ENCODE assay signal across 26 cellular contexts in genomic region chr18:21452381-21452780, GRCh38.
A peak's percentile ranks its signal among the peaks of the same experiment; 100 is the strongest.
DNase-seq lines count a peak whose midpoint lies in the region; ATAC-seq and TF ChIP-seq lines count a peak whose summit lies in the region.
"Had no signal": no experiment of that assay in that cellular context is flagged by ENCODE, and none has a peak within 500 bp of the region (broad histone marks: within the 10 kb centered on the region; RNA-seq: fewer than 3 reads in every experiment).

No MANE protein-coding gene starts in this region.

- H3K4me2 ChIP-seq in Loucy (ENCODE audit: low read depth, low read length, poor library complexity, severe bottlenecking) (peak overlapping the region; percentile 25), smooth muscle cell (peak overlapping the region; percentile 64)
- H3K4me2 ChIP-seq: BLaER1, SK-N-SH had no signal

- H2AFZ ChIP-seq in Loucy (ENCODE audit: low read length) (no peak overlapping the region), smooth muscle cell (ENCODE audit: low read depth) (peak overlapping the region; percentile 28)

- H3K9me3 ChIP-seq in Loucy (ENCODE audit: insufficient read depth, low read depth, low read length) (no peaks in the 10 kb centered on the region), smooth muscle cell (replicated peaks; ENCODE audit: low read depth) (no peaks in the 10 kb centered on the region), colonic mucosa (no peaks in the 10 kb centered on the region)
- H3K9me3 ChIP-seq: BLaER1, SK-N-SH, thyroid gland had no signal

- H3K79me2 ChIP-seq in Loucy (ENCODE audit: insufficient read depth, low read length) (no peaks in the 10 kb centered on the region), smooth muscle cell (ENCODE audit: low read depth) (no peaks in the 10 kb centered on the region)

- H3F3A ChIP-seq in Loucy (ENCODE audit: low read depth) (no peaks in the 10 kb centered on the region), smooth muscle cell (ENCODE audit: low read depth) (peaks cover 22% of the 10 kb centered on the region)

- peaks cover 32% of the 10 kb centered on the region for H3K4me1 ChIP-seq in Loucy (ENCODE audit: insufficient read depth, low read length, poor library complexity, severe bottlenecking)
- H3K4me1 ChIP-seq in smooth muscle cell (ENCODE audit: low read depth), result peaks cover 21% of the 10 kb centered on the region
- H3K4me1 ChIP-seq in colonic mucosa, result no peaks in the 10 kb centered on the region
- H3K4me1 ChIP-seq: BLaER1, thyroid gland had no signal

- DNase-seq in astrocyte of the spinal cord (ENCODE audit: low read depth, low spot score) (peak; percentile 4), islet precursor cell (peak; percentile 95), smooth muscle cell (lab: John Stamatoyannopoulos, UW; ENCODE audit: unreplicated experiment) (no peak), NCI-H526 (lab: John Stamatoyannopoulos, UW) (no peak), colonic mucosa (no peak)
- DNase-seq: activated CD8-positive, alpha-beta memory T cell treated with anti-CD3 and anti-CD28 coated beads for 24 hours; activated gamma-delta T cell; activated T-cell treated with anti-CD3 and anti-CD28 coated beads, Interleukin-2, amount 50 U/mL, for 1 hour; brain microvascular endothelial cell; DMS53; effector memory CD4-positive, alpha-beta T cell; GDM1; left ventricle myocardium superior; midbrain; naive thymus-derived CD4-positive, alpha-beta T cell; NCI-H1436; NCI-H2081 treated with DMSO at 0.1 percent for 48 hours; NCI-H345; SK-N-SH; T-helper 17 cell; thyroid gland had no signal

- no peak for ATAC-seq in HG03025 (IDR thresholded peaks at IDR 0.05; ENCODE audit: low FRiP score, unreplicated experiment)
- ATAC-seq: esophagus mucosa; left ventricle myocardium superior; naive thymus-derived CD4-positive, alpha-beta T cell; T-helper 17 cell had no signal

- in situ Hi-C loops in astrocyte of the spinal cord (cut with HindIII; ENCODE audit: low sequenced_read_pairs), result no loop called here

- H4K20me1 ChIP-seq in Loucy (ENCODE audit: insufficient read depth, low read length, poor library complexity, severe bottlenecking) (no peaks in the 10 kb centered on the region), smooth muscle cell (ENCODE audit: low read depth) (no peaks in the 10 kb centered on the region)
- H4K20me1 ChIP-seq: BLaER1 had no signal

- H3K9ac ChIP-seq in Loucy (ENCODE audit: low read depth, low read length, poor library complexity, severe bottlenecking) (no peak overlapping the region), smooth muscle cell (ENCODE audit: low read depth) (peak overlapping the region; percentile 18), colonic mucosa (ENCODE audit: low read depth in 2 of 2, low read length in 2 of 2) (no peak overlapping the region)
- H3K9ac ChIP-seq: BLaER1, SK-N-SH had no signal

- H3K36me3 ChIP-seq in Loucy (ENCODE audit: insufficient read depth, low read length) (no peaks in the 10 kb centered on the region), smooth muscle cell (ENCODE audit: low read depth) (no peaks in the 10 kb centered on the region), colonic mucosa (no peaks in the 10 kb centered on the region)
- H3K36me3 ChIP-seq: BLaER1, brain microvascular endothelial cell had no signal

- H3K9me2 ChIP-seq in Loucy (replicated peaks; ENCODE audit: low read depth, low read length), result no peaks in the 10 kb centered on the region
- H3K9me2 ChIP-seq: SK-N-SH had no signal

- H3K27me3 ChIP-seq in Loucy (ENCODE audit: insufficient read depth, low read length, poor library complexity, severe bottlenecking) (no peaks in the 10 kb centered on the region), smooth muscle cell (ENCODE audit: low read depth) (no peaks in the 10 kb centered on the region), colonic mucosa (no peaks in the 10 kb centered on the region)
- H3K27me3 ChIP-seq: BLaER1, thyroid gland had no signal

- H3K27ac ChIP-seq in smooth muscle cell (ENCODE audit: low read depth) (peak overlapping the region; percentile 85), colonic mucosa (no peak overlapping the region)
- H3K27ac ChIP-seq: BLaER1, brain microvascular endothelial cell, skin epidermis, thyroid gland had no signal

- TF ChIP-seq CTCF in Loucy (conservative IDR thresholded peaks at IDR 0.05; ENCODE audit: low read length) (no peak), astrocyte of the spinal cord (IDR thresholded peaks at IDR 0.05; ENCODE audit: low read depth, low read length) (no peak), smooth muscle cell (IDR thresholded peaks at IDR 0.05; ENCODE audit: borderline replicate concordance, insufficient read depth, poor library complexity, severe bottlenecking) (no peak), colonic mucosa (IDR thresholded peaks at IDR 0.05) (no peak)

- H3K4me3 ChIP-seq in Loucy (ENCODE audit: low read length, poor library complexity, severe bottlenecking) (no peak overlapping the region), astrocyte of the spinal cord (ENCODE audit: low read depth, low read length) (no peak overlapping the region), smooth muscle cell (no peak overlapping the region), colonic mucosa (no peak overlapping the region)
- H3K4me3 ChIP-seq: BLaER1, skin epidermis, thyroid gland had no signal

- 7% methylated on average over 2 of the region's 2 CpGs for WGBS in smooth muscle cell (ENCODE audit: low lambda C conversion rate)

- intact Hi-C loops in colonic mucosa (cut with DNase I), result no loop called here

Comparison
In these comparisons a context has a peak if more than half of its experiments do, and no peak if none do; other contexts are left out.
1. DNase-seq: peak in astrocyte of the spinal cord (single experiment) and islet precursor cell (single experiment); none in smooth muscle cell (single experiment), NCI-H526 (0 of 2) and colonic mucosa (single experiment).